In the genomic region with DNA sequence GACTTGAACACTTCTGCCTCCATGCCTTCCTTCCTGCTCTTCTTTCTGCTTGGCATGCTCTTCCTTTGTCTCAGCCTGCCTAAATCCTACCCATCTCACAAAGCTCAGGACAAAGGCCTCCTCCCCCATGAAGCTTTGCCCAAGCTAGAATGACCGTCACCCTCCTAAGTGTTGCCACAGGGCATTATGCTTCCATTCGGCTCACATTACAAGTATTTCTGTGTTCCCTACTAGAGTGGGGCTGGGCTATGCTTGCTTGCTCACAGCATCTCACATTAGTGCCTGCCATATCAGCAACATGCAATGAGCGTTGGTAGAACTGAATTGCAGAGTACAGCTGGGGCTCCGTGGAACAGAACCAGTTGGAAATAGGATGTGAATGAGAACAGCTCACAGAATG, we compare ENCODE assay signal across 25 cellular contexts.
A peak's percentile ranks its signal among the peaks of the same experiment; 100 is the strongest.
DNase-seq lines count a peak whose midpoint lies in the region; ATAC-seq and TF ChIP-seq lines count a peak whose summit lies in the region.
"Had no signal": no experiment of that assay in that cellular context is flagged by ENCODE, and none has a peak within 500 bp of the region (broad histone marks: within the 10 kb centered on the region; RNA-seq: fewer than 3 reads in every experiment).

No MANE protein-coding gene starts in this region.

- H3K36me3 Mint-ChIP-seq in central memory CD8-positive, alpha-beta T cell (ENCODE audit: insufficient read depth): no peaks in the 10 kb centered on the region
- H3K36me3 Mint-ChIP-seq in nephron (ENCODE audit: low read depth): no peaks in the 10 kb centered on the region
- no peaks in the 10 kb centered on the region for H3K36me3 Mint-ChIP-seq in glutamatergic neuron (ENCODE audit: unreplicated experiment)
- H3K36me3 Mint-ChIP-seq: activated naive CD4-positive, alpha-beta T cell treated with anti-CD3 and anti-CD28 coated beads, Interleukin-2, amount 50 U/mL, for 24 hours; immature natural killer cell had no signal

- H3K4me3 ChIP-seq in BLaER1 treated with 17β-estradiol and CSF1 and Interleukin-3, amounts not matched to agents 10 nM and 100 nM: no peak overlapping the region
- H3K4me3 ChIP-seq in PC-3 (ENCODE audit: low read length): no peak overlapping the region
- H3K4me3 ChIP-seq: BLaER1, dorsolateral prefrontal cortex, left ventricle myocardium inferior, uterus had no signal

- H3K27ac ChIP-seq in BLaER1 treated with 17β-estradiol and CSF1 and Interleukin-3, amounts not matched to agents 10 nM and 100 nM: peak overlapping the region in 2 of 11 experiments; percentile 17; a peak in 1 of 22 replicates
- peak overlapping the region; percentile 92 for H3K27ac ChIP-seq in PC-3 (ENCODE audit: low read length)
- H3K27ac ChIP-seq: BLaER1, left ventricle myocardium inferior, uterus had no signal

- no peaks in the 10 kb centered on the region for H3K9me2 ChIP-seq in PC-3 (replicated peaks; ENCODE audit: low read length)

- H3K4me3 Mint-ChIP-seq in central memory CD8-positive, alpha-beta T cell: no peak overlapping the region
- no peak overlapping the region for H3K4me3 Mint-ChIP-seq in nephron
- H3K4me3 Mint-ChIP-seq in glutamatergic neuron (ENCODE audit: unreplicated experiment): no peak overlapping the region
- H3K4me3 Mint-ChIP-seq: activated B cell treated with CpG ODN at 0.5 μM for 24 hours; activated naive CD4-positive, alpha-beta T cell treated with anti-CD3 and anti-CD28 coated beads, Interleukin-2, amount 50 U/mL, for 24 hours; H9; immature natural killer cell had no signal

- no peaks in the 10 kb centered on the region for H3K4me1 Mint-ChIP-seq in central memory CD8-positive, alpha-beta T cell
- H3K4me1 Mint-ChIP-seq in nephron: peaks cover 28% of the 10 kb centered on the region
- peaks cover 4% of the 10 kb centered on the region for H3K4me1 Mint-ChIP-seq in glutamatergic neuron (ENCODE audit: low read depth, unreplicated experiment)
- H3K4me1 Mint-ChIP-seq: activated naive CD4-positive, alpha-beta T cell treated with anti-CD3 and anti-CD28 coated beads, Interleukin-2, amount 50 U/mL, for 24 hours had no signal

- ATAC-seq in PC-3 (no peak), HG02759 (IDR thresholded peaks at IDR 0.05; ENCODE audit: unreplicated experiment) (no peak)
- ATAC-seq in central memory CD8-positive, alpha-beta T cell (replicated peaks; ENCODE audit: extremely low read depth, poor library complexity, severe bottlenecking): no peak

- H3K27me3 ChIP-seq in BLaER1 treated with 17β-estradiol and CSF1 and Interleukin-3, amounts not matched to agents 10 nM and 100 nM: no peaks in the 10 kb centered on the region
- no peaks in the 10 kb centered on the region for H3K27me3 ChIP-seq in PC-3 (ENCODE audit: low read length)
- H3K27me3 ChIP-seq: BLaER1, dorsolateral prefrontal cortex, uterus had no signal

- intact Hi-C loops in PC-3 (cut with micrococcal nuclease): loop anchor here (10.0 kb wide), 1 partner anchor 83 kb away; no protein-coding TSS in a partner anchor

- no peaks in the 10 kb centered on the region for H3K9me3 ChIP-seq in BLaER1 treated with 17β-estradiol and CSF1 and Interleukin-3, amounts not matched to agents 10 nM and 100 nM (replicated peaks in 1 of 11)
- no peaks in the 10 kb centered on the region for H3K9me3 ChIP-seq in PC-3 (ENCODE audit: low read length)
- H3K9me3 ChIP-seq: BLaER1, left ventricle myocardium inferior, uterus had no signal

- H3K9me3 Mint-ChIP-seq in central memory CD8-positive, alpha-beta T cell: no peaks in the 10 kb centered on the region
- no peaks in the 10 kb centered on the region for H3K9me3 Mint-ChIP-seq in nephron
- no peaks in the 10 kb centered on the region for H3K9me3 Mint-ChIP-seq in glutamatergic neuron (ENCODE audit: unreplicated experiment)
- H3K9me3 Mint-ChIP-seq: activated B cell treated with CpG ODN at 0.5 μM for 24 hours; activated naive CD4-positive, alpha-beta T cell treated with anti-CD3 and anti-CD28 coated beads, Interleukin-2, amount 50 U/mL, for 24 hours; H9; immature natural killer cell had no signal

- POLR2A ChIA-PET in PC-3 (lab: Charles Lee; ENCODE audit: unreplicated experiment): no interaction called here

- BruUV-seq in PC-3 (replicated peaks; lab: Mats Ljungman, UMichigan): no TSS peak

- no peak overlapping the region for H2AFZ ChIP-seq in PC-3 (ENCODE audit: low read length)

- H3K9ac ChIP-seq in BLaER1 treated with 17β-estradiol and CSF1 and Interleukin-3, amounts not matched to agents 10 nM and 100 nM: no peak overlapping the region
- no peak overlapping the region; the same call in 1 of the 2 replicates for H3K9ac ChIP-seq in PC-3 (ENCODE audit: low read length)
- H3K9ac ChIP-seq: BLaER1 had no signal

- H3K27me3 Mint-ChIP-seq in central memory CD8-positive, alpha-beta T cell: no peaks in the 10 kb centered on the region
- H3K27me3 Mint-ChIP-seq in nephron (ENCODE audit: low read depth): peaks cover 3% of the 10 kb centered on the region
- H3K27me3 Mint-ChIP-seq in glutamatergic neuron (ENCODE audit: unreplicated experiment): peaks cover 1% of the 10 kb centered on the region
- H3K27me3 Mint-ChIP-seq: activated B cell treated with CpG ODN at 0.5 μM for 24 hours; activated naive CD4-positive, alpha-beta T cell treated with anti-CD3 and anti-CD28 coated beads, Interleukin-2, amount 50 U/mL, for 24 hours had no signal

- DNase-seq in PC-3 (peak; percentile 68), glutamatergic neuron (no peak), medulla oblongata (ENCODE audit: extremely low spot score) (no peak), pons (ENCODE audit: low spot score) (no peak)
- no peak for DNase-seq in central memory CD8-positive, alpha-beta T cell (ENCODE audit: low spot score in 2 of 2)
- DNase-seq: activated B cell treated with CpG ODN at 0.5 μM for 24 hours; activated CD4-positive, alpha-beta T cell treated with anti-CD3 and anti-CD28 coated beads, Interleukin-2, amount 50 U/mL, for 4 hours; aorta; cerebellar nuclear complex; DND-41; dorsolateral prefrontal cortex; H9; immature natural killer cell; left ventricle myocardium inferior; NCI-H1092; NCI-H187; NCI-H226; NCI-H774; T-helper 9 cell; uterus had no signal

- no peaks in the 10 kb centered on the region for H3F3A ChIP-seq in PC-3 (ENCODE audit: low read length, unreplicated experiment)

- peak overlapping the region in 6 of 11 experiments; percentile 79 to 96 (median 84); a peak in 8 of 22 replicates for H3K4me2 ChIP-seq in BLaER1 treated with 17β-estradiol and CSF1 and Interleukin-3, amounts not matched to agents 10 nM and 100 nM
- H3K4me2 ChIP-seq in PC-3 (ENCODE audit: low read length): peak overlapping the region; percentile 60

- TF ChIP-seq CTCF in PC-3 (conservative IDR thresholded peaks at IDR 0.05; ENCODE audit: low read depth, low read length): no peak
- no peak for TF ChIP-seq CTCF in nephron (IDR thresholded peaks at IDR 0.05; ENCODE audit: unreplicated experiment in 3 of 3)
- TF ChIP-seq CTCF in glutamatergic neuron (IDR thresholded peaks at IDR 0.05; ENCODE audit: partially characterized antibody, unreplicated experiment): no peak

- CTCF ChIA-PET in PC-3 (lab: Charles Lee): no interaction called here

- peaks cover 0 to 18% (median 0%) of the 10 kb centered on the region in 11 experiments; a peak in 4 of 22 replicates for H3K36me3 ChIP-seq in BLaER1 treated with 17β-estradiol and CSF1 and Interleukin-3, amounts not matched to agents 10 nM and 100 nM
- no peaks in the 10 kb centered on the region for H3K36me3 ChIP-seq in PC-3 (ENCODE audit: low read depth, low read length)
- H3K36me3 ChIP-seq: BLaER1, left ventricle myocardium inferior, uterus had no signal

- no peaks in the 10 kb centered on the region for H3K79me2 ChIP-seq in PC-3 (ENCODE audit: low read length)

- no peaks in the 10 kb centered on the region for H4K20me1 ChIP-seq in BLaER1 treated with 17β-estradiol and CSF1 and Interleukin-3, amounts not matched to agents 10 nM and 100 nM
- H4K20me1 ChIP-seq in PC-3 (ENCODE audit: low read length): no peaks in the 10 kb centered on the region
- H4K20me1 ChIP-seq: BLaER1 had no signal

- H3K4me1 ChIP-seq in BLaER1 treated with 17β-estradiol and CSF1 and Interleukin-3, amounts not matched to agents 10 nM and 100 nM: peaks cover 27 to 67% (median 53%) of the 10 kb centered on the region in 10 experiments
- H3K4me1 ChIP-seq in PC-3 (ENCODE audit: insufficient read depth, low read length): peaks cover 74% of the 10 kb centered on the region
- H3K4me1 ChIP-seq: uterus had no signal

- H3K27ac Mint-ChIP-seq in central memory CD8-positive, alpha-beta T cell (ENCODE audit: low read depth): peak overlapping the region; percentile 9
- H3K27ac Mint-ChIP-seq in nephron (peak overlapping the region; percentile 7 to 79 (median 30)), glutamatergic neuron (ENCODE audit: unreplicated experiment) (no peak overlapping the region)
- H3K27ac Mint-ChIP-seq: activated B cell treated with CpG ODN at 0.5 μM for 24 hours; activated naive CD4-positive, alpha-beta T cell treated with anti-CD3 and anti-CD28 coated beads, Interleukin-2, amount 50 U/mL, for 24 hours; H9; immature natural killer cell had no signal
